ENCODE assay signal across 17 cellular contexts in the genomic region with DNA sequence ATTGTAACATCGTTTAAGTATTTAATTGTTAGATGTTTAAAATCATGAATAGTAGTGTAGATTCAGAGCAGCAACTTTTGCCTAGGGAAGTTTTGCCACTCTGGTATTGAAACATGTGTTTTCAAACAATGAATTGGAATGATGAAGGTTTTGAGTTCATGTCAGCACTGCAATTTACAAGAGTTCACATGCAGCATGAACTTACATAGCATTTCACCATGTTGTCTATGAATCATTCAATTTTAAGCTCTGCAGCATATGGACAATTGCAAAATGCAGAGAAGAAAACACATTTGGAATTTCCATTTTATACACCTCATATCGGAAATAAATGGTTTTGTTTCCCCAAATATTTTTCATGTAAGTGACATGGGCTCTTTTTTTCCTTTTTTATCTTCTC.
DNase-seq lines count a peak whose midpoint lies in the region; ATAC-seq and TF ChIP-seq lines count a peak whose summit lies in the region.
"Had no signal": no experiment of that assay in that cellular context is flagged by ENCODE, and none has a peak within 500 bp of the region (broad histone marks: within the 10 kb centered on the region; RNA-seq: fewer than 3 reads in every experiment).

No MANE protein-coding gene starts in this region.

- no peaks in the 10 kb centered on the region for H3K4me1 Mint-ChIP-seq in natural killer cell treated with Interleukin-12 subunit alpha and Interleukin-12 subunit beta and Interleukin-15 and Interleukin-18, amount 100 ng/mL, for 72 hours (ENCODE audit: low read depth in 2 of 2)
- H3K4me1 Mint-ChIP-seq in mesothelial cell of epicardium, result peaks cover 61% of the 10 kb centered on the region

- no peaks in the 10 kb centered on the region for H3K36me3 Mint-ChIP-seq in natural killer cell treated with Interleukin-12 subunit alpha and Interleukin-12 subunit beta and Interleukin-15 and Interleukin-18, amount 100 ng/mL, for 72 hours
- no peaks in the 10 kb centered on the region for H3K36me3 Mint-ChIP-seq in mesothelial cell of epicardium
- H3K36me3 Mint-ChIP-seq: CD8-positive, alpha-beta T cell had no signal

- H3K4me3 Mint-ChIP-seq in natural killer cell treated with Interleukin-12 subunit alpha and Interleukin-12 subunit beta and Interleukin-15 and Interleukin-18, amount 100 ng/mL, for 72 hours, result no peak overlapping the region
- H3K4me3 Mint-ChIP-seq in mesothelial cell of epicardium, result no peak overlapping the region
- H3K4me3 Mint-ChIP-seq: CD8-positive, alpha-beta T cell had no signal

- H3K27me3 Mint-ChIP-seq in natural killer cell treated with Interleukin-12 subunit alpha and Interleukin-12 subunit beta and Interleukin-15 and Interleukin-18, amount 100 ng/mL, for 72 hours, result peaks cover 12 to 43% of the 10 kb centered on the region in 2 donors
- peaks cover 10% of the 10 kb centered on the region for H3K27me3 Mint-ChIP-seq in mesothelial cell of epicardium (ENCODE audit: low read depth)

- no peak overlapping the region for H3K27ac Mint-ChIP-seq in natural killer cell treated with Interleukin-12 subunit alpha and Interleukin-12 subunit beta and Interleukin-15 and Interleukin-18, amount 100 ng/mL, for 72 hours
- no peak overlapping the region for H3K27ac Mint-ChIP-seq in mesothelial cell of epicardium
- H3K27ac Mint-ChIP-seq: CD8-positive, alpha-beta T cell had no signal

- DNase-seq in EL (peak; percentile 22), RPMI7951 (ENCODE audit: low read depth) (peak; percentile 7), epithelial cell of esophagus (ENCODE audit: low read depth) (peak; percentile 69), fibroblast of villous mesenchyme (ENCODE audit: low read depth) (peak; percentile 12), sciatic nerve (ENCODE audit: low spot score) (no peak), posterior vena cava (ENCODE audit: low spot score) (no peak), mesothelial cell of epicardium (ENCODE audit: low spot score in 2 of 2, unreplicated experiment in 2 of 2) (no peak)
- DNase-seq in natural killer cell treated with Interleukin-12 subunit alpha and Interleukin-12 subunit beta and Interleukin-15 and Interleukin-18, amount 100 ng/mL, for 72 hours (ENCODE audit: low spot score), result no peak
- DNase-seq: ACHN; CD8-positive, alpha-beta T cell; GF-D8; NCI-H1436 treated with DMSO at 0.1 percent for 48 hours; NCI-H2081; NCI-H226; NCI-H526 had no signal

- TF ChIP-seq CTCF in epithelial cell of esophagus (IDR thresholded peaks at IDR 0.05; ENCODE audit: insufficient read depth, low read depth, low read length, missing control alignments), result no peak
- TF ChIP-seq CTCF in fibroblast of villous mesenchyme (IDR thresholded peaks at IDR 0.05; ENCODE audit: insufficient read depth, low read depth, low read length), result no peak
- no peak for TF ChIP-seq CTCF in mesothelial cell of epicardium (IDR thresholded peaks at IDR 0.05; ENCODE audit: unreplicated experiment)

- H3K4me3 ChIP-seq in epithelial cell of esophagus (ENCODE audit: low read length), result no peak overlapping the region
- H3K4me3 ChIP-seq in fibroblast of villous mesenchyme (ENCODE audit: low read depth, low read length), result no peak overlapping the region
- H3K4me3 ChIP-seq: HAP-1, SK-N-MC had no signal

- no peak for ATAC-seq in sciatic nerve
- no peak for ATAC-seq in natural killer cell treated with Interleukin-12 subunit alpha and Interleukin-12 subunit beta and Interleukin-15 and Interleukin-18, amount 100 ng/mL, for 72 hours
- ATAC-seq: CD8-positive, alpha-beta T cell had no signal

- intact Hi-C loops in sciatic nerve (cut with DNase I) (no loop called here), posterior vena cava (cut with DNase I) (no loop called here)

- no peaks in the 10 kb centered on the region for H3K9me3 Mint-ChIP-seq in natural killer cell treated with Interleukin-12 subunit alpha and Interleukin-12 subunit beta and Interleukin-15 and Interleukin-18, amount 100 ng/mL, for 72 hours
- H3K9me3 Mint-ChIP-seq in mesothelial cell of epicardium, result no peaks in the 10 kb centered on the region
- H3K9me3 Mint-ChIP-seq: CD8-positive, alpha-beta T cell had no signal

Comparison
In these comparisons a context has a peak if more than half of its experiments do, and no peak if none do; other contexts are left out.
1. DNase-seq: peak in EL (single experiment), RPMI7951 (single experiment), epithelial cell of esophagus (single experiment) and fibroblast of villous mesenchyme (single experiment); none in sciatic nerve (single experiment), posterior vena cava (single experiment), natural killer cell treated with Interleukin-12 subunit alpha and Interleukin-12 subunit beta and Interleukin-15 and Interleukin-18, amount 100 ng/mL, for 72 hours (single experiment) and mesothelial cell of epicardium (0 of 2).